22 cellular contexts compared by ENCODE assay signal in the genomic region with DNA sequence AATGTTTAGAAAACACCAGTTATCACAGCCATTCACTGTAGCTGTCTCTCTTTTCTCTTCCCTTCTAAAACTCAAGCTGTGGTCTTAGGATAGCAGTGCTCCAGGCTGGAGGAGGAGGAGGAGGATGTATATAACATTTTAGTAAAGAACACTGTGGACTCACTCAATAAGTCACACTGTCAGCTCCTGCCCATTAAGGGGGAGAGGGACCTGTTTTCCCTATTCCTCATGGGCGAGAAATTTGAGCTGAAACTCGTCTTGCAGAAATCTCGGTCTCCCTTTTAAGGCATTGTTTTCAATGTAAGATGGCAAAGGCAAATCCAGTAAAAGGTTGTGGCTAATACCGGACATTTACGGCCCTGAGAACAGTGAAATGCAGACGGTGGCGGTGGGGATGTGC.
"Had no signal": no experiment of that assay in that cellular context is flagged by ENCODE, and none has a peak within 500 bp of the region (broad histone marks: within the 10 kb centered on the region; RNA-seq: fewer than 3 reads in every experiment).

No MANE protein-coding gene starts in this region.

- H3K27ac Mint-ChIP-seq: activated CD4-positive, alpha-beta T cell treated with anti-CD3 and anti-CD28 coated beads, Interleukin-2, amount 10 ng/mL, durations not matched to agents 7 days and 5 days; activated naive CD4-positive, alpha-beta T cell treated with anti-CD3 and anti-CD28 coated beads, Interleukin-2, amount 10 ng/mL, durations not matched to agents 7 days and 5 days; activated T-cell treated with anti-CD3 and anti-CD28 coated beads, Interleukin-2, amount 50 U/mL, for 72 hours; endodermal cell; T-cell; T-helper 2 cell treated with Interferon-gamma antibody and Interleukin-4, amounts not matched to agents 5 μg/mL and 100 μg/mL, for 36 hours had no signal

- ATAC-seq: activated T-cell treated with anti-CD3 and anti-CD28 coated beads, Interleukin-2, amount 50 U/mL, for 72 hours; left ventricle myocardium superior; sciatic nerve; T-cell had no signal

- H3K4me1 Mint-ChIP-seq: endodermal cell had no signal

- H3K27ac ChIP-seq: coronary artery, epithelial cell of prostate, upper lobe of right lung, VCaP had no signal

- DNase-seq: activated CD4-positive, alpha-beta T cell treated with anti-CD3 and anti-CD28 coated beads, Interleukin-2, amount 10 ng/mL, durations not matched to agents 7 days and 5 days; activated CD4-positive, CD25-positive, alpha-beta regulatory T cell treated with anti-CD3 and anti-CD28 coated beads, Interleukin-2, amount 50 U/mL, for 72 hours; activated effector memory CD4-positive, alpha-beta T cell treated with Interleukin-2 at 50 U/mL for 16 hours; activated naive CD4-positive, alpha-beta T cell treated with anti-CD3 and anti-CD28 coated beads, Interleukin-2, amount 10 ng/mL, durations not matched to agents 7 days and 5 days; activated T-cell treated with anti-CD3 and anti-CD28 coated beads, Interleukin-2, amount 50 U/mL, for 72 hours; amygdala; cerebellar nuclear complex; endodermal cell; left ventricle myocardium superior; mammary epithelial cell; small intestine; stimulated activated CD4-positive, alpha-beta T cell treated with anti-CD3 and anti-CD28 coated beads, Interleukin-15, amount 100 ng/mL, for 24 hours; stimulated activated CD4-positive, alpha-beta T cell treated with anti-CD3 and anti-CD28 coated beads, Interleukin-2, amount 100 ng/mL, for 48 hours; stimulated activated naive CD4-positive, alpha-beta T cell; T-cell; upper lobe of right lung had no signal

- H3K4me3 Mint-ChIP-seq: activated CD4-positive, alpha-beta T cell treated with anti-CD3 and anti-CD28 coated beads, Interleukin-2, amount 10 ng/mL, durations not matched to agents 7 days and 5 days; activated naive CD4-positive, alpha-beta T cell treated with anti-CD3 and anti-CD28 coated beads, Interleukin-2, amount 10 ng/mL, durations not matched to agents 7 days and 5 days; activated T-cell treated with anti-CD3 and anti-CD28 coated beads, Interleukin-2, amount 50 U/mL, for 72 hours; endodermal cell; T-cell; T-helper 2 cell treated with Interferon-gamma antibody and Interleukin-4, amounts not matched to agents 5 μg/mL and 100 μg/mL, for 36 hours had no signal

- H3K4me1 ChIP-seq: testis, upper lobe of right lung had no signal

- H3K9me3 ChIP-seq: testis, upper lobe of right lung had no signal

- H3K36me3 ChIP-seq: upper lobe of right lung had no signal

- H3K27me3 ChIP-seq: testis, upper lobe of right lung had no signal

- H3K36me3 Mint-ChIP-seq: activated naive CD4-positive, alpha-beta T cell treated with anti-CD3 and anti-CD28 coated beads, Interleukin-2, amount 10 ng/mL, durations not matched to agents 7 days and 5 days; T-cell had no signal

- H3K4me3 ChIP-seq: coronary artery, upper lobe of right lung had no signal

- H3K9me3 Mint-ChIP-seq: activated CD4-positive, alpha-beta T cell treated with anti-CD3 and anti-CD28 coated beads, Interleukin-2, amount 10 ng/mL, durations not matched to agents 7 days and 5 days; activated naive CD4-positive, alpha-beta T cell treated with anti-CD3 and anti-CD28 coated beads, Interleukin-2, amount 10 ng/mL, durations not matched to agents 7 days and 5 days; activated T-cell treated with anti-CD3 and anti-CD28 coated beads, Interleukin-2, amount 50 U/mL, for 72 hours; endodermal cell; T-cell; T-helper 2 cell treated with Interferon-gamma antibody and Interleukin-4, amounts not matched to agents 5 μg/mL and 100 μg/mL, for 36 hours had no signal
